ENCODE assay signal across 25 cellular contexts in genomic region chr17:37740861-37741260, GRCh38. TPM values are rescaled to one million over a fixed set of nuclear protein-coding genes. Genes with fewer than 3 reads are reported as not detected.
"Had no signal": no experiment of that assay in that cellular context is flagged by ENCODE, and none has a peak within 500 bp of the region (broad histone marks: within the 10 kb centered on the region; RNA-seq: fewer than 3 reads in every experiment).

No MANE protein-coding gene starts in this region.

- H3K9me3 ChIP-seq: neutrophil, right atrium auricular region had no signal

- ATAC-seq: activated CD8-positive, alpha-beta T cell treated with anti-CD3 and anti-CD28 coated beads for 36 hours; activated T-cell treated with anti-CD3 and anti-CD28 coated beads, Interleukin-2, amount 50 U/mL, for 4 hours; left cardiac atrium; T-helper 17 cell; WTC11 had no signal

- H3K4me3 ChIP-seq: right atrium auricular region, skin epidermis had no signal

- H3K4me3 Mint-ChIP-seq: activated T-cell treated with anti-CD3 and anti-CD28 coated beads, Interleukin-2, amount 50 U/mL, for 4 hours; immature natural killer cell; T-helper 17 cell had no signal

- H3K36me3 ChIP-seq: neutrophil, right atrium auricular region had no signal

- H3K9me3 Mint-ChIP-seq: activated CD8-positive, alpha-beta T cell treated with anti-CD3 and anti-CD28 coated beads for 36 hours; activated T-cell treated with anti-CD3 and anti-CD28 coated beads, Interleukin-2, amount 50 U/mL, for 4 hours; immature natural killer cell had no signal

- H3K36me3 Mint-ChIP-seq: activated naive CD8-positive, alpha-beta T cell; brain; immature natural killer cell; WTC11 had no signal

- DNase-seq: activated CD4-positive, alpha-beta T cell treated with anti-CD3 and anti-CD28 coated beads for 48 hours; activated CD8-positive, alpha-beta T cell treated with anti-CD3 and anti-CD28 coated beads for 36 hours; activated gamma-delta T cell; activated T-cell treated with anti-CD3 and anti-CD28 coated beads, Interleukin-2, amount 50 U/mL, for 4 hours; amygdala; central memory CD4-positive, alpha-beta T cell; cortex of kidney; effector CD4-positive, alpha-beta T cell; foreskin melanocyte; head of caudate nucleus; immature natural killer cell; left cardiac atrium; midbrain; posterior cingulate gyrus; stimulated activated CD4-positive, alpha-beta T cell treated with anti-CD3 and anti-CD28 coated beads, Interleukin-4, amount 100 ng/mL, for 24 hours; stimulated activated naive CD4-positive, alpha-beta T cell treated with Interleukin-2 at 50 U/mL for 16 hours; T-helper 17 cell had no signal

- H3K27ac ChIP-seq: neutrophil, right atrium auricular region, skin epidermis had no signal

- H3K27ac Mint-ChIP-seq: activated CD8-positive, alpha-beta T cell treated with anti-CD3 and anti-CD28 coated beads for 36 hours; activated naive CD8-positive, alpha-beta T cell; brain; immature natural killer cell; T-helper 17 cell; WTC11 had no signal

RNA-seq across cellular contexts. Expression of gene HNF1B, which starts 4.0 kb away (rescaled TPM):
- total RNA-seq: fibroblast of lung, left cardiac atrium, lung microvascular endothelial cell, right atrium auricular region, T-helper 17 cell had no signal
- polyA plus RNA-seq: fibroblast of lung, immature natural killer cell had no signal
